Comparison of ENCODE assay signal across 8 cellular contexts in genomic region chr1:151058682-151059341, GRCh38. TPM values are rescaled to one million over a fixed set of nuclear protein-coding genes. Genes with fewer than 3 reads are reported as not detected.
DNase-seq lines count a peak whose midpoint lies in the region; ATAC-seq and TF ChIP-seq lines count a peak whose summit lies in the region.

No MANE protein-coding gene starts in this region.

- intact Hi-C loops in breast epithelium (cut with DNase I; ENCODE audit: low total_unique reads) (no loop called here), left lung (cut with DNase I) (no loop called here)

- peaks cover 44% of the 10 kb centered on the region for H3K4me1 Mint-ChIP-seq in T-helper 1 cell treated with Interleukin-12 subunit alpha and Interleukin-12 subunit beta and Interleukin-4 antibody, amounts not matched to agents 30 μg/mL and 1 μg/mL, for 36 hours (ENCODE audit: low read depth)

- H3K4me3 Mint-ChIP-seq in T-helper 1 cell treated with Interleukin-12 subunit alpha and Interleukin-12 subunit beta and Interleukin-4 antibody, amounts not matched to agents 30 μg/mL and 1 μg/mL, for 36 hours: peak overlapping the region; percentile 99

- TF ChIP-seq CTCF in breast epithelium (IDR thresholded peaks at IDR 0.05): no peak
- no peak for TF ChIP-seq CTCF in left lung (IDR thresholded peaks at IDR 0.05)

- H3K4me1 ChIP-seq in breast epithelium (peaks cover 4 to 24% of the 10 kb centered on the region in 2 donors), left lung (peaks cover 18 to 49% of the 10 kb centered on the region in 2 donors)

- H3K27ac ChIP-seq in breast epithelium (peak overlapping the region; percentile 92 to 98), left lung (peak overlapping the region; percentile 89 to 95), substantia nigra (ENCODE audit: low read depth, low read length, poor library complexity, severe bottlenecking) (peak overlapping the region; percentile 99)

- H3K4me3 ChIP-seq in breast epithelium: peak overlapping the region; percentile 89 to 96 (median 94)
- H3K4me3 ChIP-seq in left lung: peak overlapping the region; percentile 66 to 94

- peaks cover 3% of the 10 kb centered on the region for H3K36me3 ChIP-seq in breast epithelium
- peaks cover 7 to 30% of the 10 kb centered on the region in 2 donors for H3K36me3 ChIP-seq in left lung

- no peaks in the 10 kb centered on the region for H3K27me3 Mint-ChIP-seq in T-helper 1 cell treated with Interleukin-12 subunit alpha and Interleukin-12 subunit beta and Interleukin-4 antibody, amounts not matched to agents 30 μg/mL and 1 μg/mL, for 36 hours (ENCODE audit: low read depth)

- ATAC-seq in left lung: peak; percentile 54
- ATAC-seq in HG03378 (IDR thresholded peaks at IDR 0.05; ENCODE audit: unreplicated experiment): no peak
- ATAC-seq in GM18858 (IDR thresholded peaks at IDR 0.05; ENCODE audit: unreplicated experiment): no peak

- no peak for TF ChIP-seq POLR2A in breast epithelium (IDR thresholded peaks at IDR 0.05)

- peak overlapping the region; percentile 95 for H3K27ac Mint-ChIP-seq in T-helper 1 cell treated with Interleukin-12 subunit alpha and Interleukin-12 subunit beta and Interleukin-4 antibody, amounts not matched to agents 30 μg/mL and 1 μg/mL, for 36 hours

- H3K9me3 Mint-ChIP-seq in T-helper 1 cell treated with Interleukin-12 subunit alpha and Interleukin-12 subunit beta and Interleukin-4 antibody, amounts not matched to agents 30 μg/mL and 1 μg/mL, for 36 hours: no peaks in the 10 kb centered on the region

- H3K36me3 Mint-ChIP-seq in T-helper 1 cell treated with Interleukin-12 subunit alpha and Interleukin-12 subunit beta and Interleukin-4 antibody, amounts not matched to agents 30 μg/mL and 1 μg/mL, for 36 hours (ENCODE audit: low read depth): peaks cover 48% of the 10 kb centered on the region

- no peaks in the 10 kb centered on the region for H3K27me3 ChIP-seq in breast epithelium
- H3K27me3 ChIP-seq in left lung: no peaks in the 10 kb centered on the region

- H3K9me3 ChIP-seq in breast epithelium (no peaks in the 10 kb centered on the region), left lung (no peaks in the 10 kb centered on the region)

- no peak for DNase-seq in T-helper 1 cell
- peak; percentile 83 for DNase-seq in NCI-H510A treated with DMSO at 0.1 percent for 48 hours (lab: John Stamatoyannopoulos, UW)
- DNase-seq in breast epithelium (ENCODE audit: low spot score in 2 of 2): peak; percentile 92 to 93
- peak; percentile 60 to 87 for DNase-seq in left lung
- DNase-seq in substantia nigra (lab: John Stamatoyannopoulos, UW): peak in 35 of 49 donors; percentile 7 to 61 (median 27)

RNA-seq across cellular contexts. Expression of gene CDC42SE1, which starts 0.6 kb away (rescaled TPM):
- total RNA-seq in breast epithelium (100 to 1,000 TPM in 1 of 3 donors, 10 to 100 TPM in 2; 49.4 to 130 (median 85.9) TPM), left lung (100 to 1,000 TPM; 104 to 125 TPM)

RNA-seq across cellular contexts. Expression of gene MLLT11, which starts 1.4 kb away (rescaled TPM):
- total RNA-seq in breast epithelium: 1 to 10 TPM in 2 of 3 donors, under 1 TPM in 1; 0.16 to 1.9 (median 1.3) TPM
- 1 to 10 TPM; 1.7 to 2.9 TPM for total RNA-seq in left lung

RNA-seq across cellular contexts. Expression of gene C1orf56, which starts 11.3 kb away (rescaled TPM):
- 1 to 10 TPM; 4.6 to 8.3 (median 7.6) TPM for total RNA-seq in breast epithelium
- 1 to 10 TPM; 3.9 to 6.1 TPM for total RNA-seq in left lung

RNA-seq across cellular contexts. Expression of gene GABPB2, which starts 11.7 kb away (rescaled TPM):
- total RNA-seq in breast epithelium (10 to 100 TPM; 19.5 to 32.0 (median 20.6) TPM), left lung (10 to 100 TPM; 11.3 to 12.7 TPM)

RNA-seq across cellular contexts. Expression of gene BNIPL, which starts 22.4 kb away (rescaled TPM):
- total RNA-seq in breast epithelium: 10 to 100 TPM in 2 of 3 donors, under 1 TPM in 1; 0.16 to 47.1 (median 17.0) TPM
- total RNA-seq in left lung: 1 to 10 TPM; 3.5 to 5.9 TPM

Comparison
In these comparisons a context has a peak if more than half of its experiments do, and no peak if none do; other contexts are left out.
1. DNase-seq: peak in NCI-H510A treated with DMSO at 0.1 percent for 48 hours (single experiment), breast epithelium (2 of 2), left lung (2 of 2) and substantia nigra (35 of 49); none in T-helper 1 cell (0 of 5).
2. Peak in every context shown above with its lines, with median percentiles within 50 percentile points of each other: H3K27ac ChIP-seq.